1 cellular context compared by ENCODE assay signal in the genomic region with DNA sequence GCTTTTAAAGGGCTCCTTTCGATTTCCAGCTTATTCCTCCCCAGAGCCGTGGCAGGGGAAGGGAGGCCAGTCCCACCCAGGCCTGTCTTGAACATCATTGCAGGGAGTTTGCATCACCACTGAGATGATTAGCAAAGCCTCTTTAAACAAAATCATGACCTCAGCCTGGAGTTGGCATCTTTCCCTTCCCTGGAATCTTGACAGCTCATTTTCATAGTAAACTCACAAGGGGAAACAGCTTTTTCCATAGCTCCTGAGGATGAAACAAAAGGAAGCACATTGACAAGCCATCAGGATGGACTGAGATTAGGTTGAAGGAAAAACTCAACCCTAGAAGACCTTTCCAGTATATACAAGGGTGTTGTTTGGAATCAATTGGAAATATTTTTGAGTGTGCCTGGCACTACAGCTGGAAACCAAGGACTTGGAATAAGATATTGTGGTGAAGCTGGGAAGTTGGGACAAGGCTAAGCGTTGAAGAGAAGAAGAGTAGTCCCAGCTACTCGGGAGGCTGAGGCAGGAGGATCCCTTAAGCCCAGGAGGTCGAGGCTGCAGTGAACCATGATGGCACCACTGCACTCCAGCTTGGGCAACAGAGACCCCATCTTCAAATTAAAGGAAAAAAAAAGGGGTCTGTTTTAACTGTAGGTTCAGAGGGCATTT.
TF ChIP-seq lines count a peak whose summit lies in the region.

No MANE protein-coding gene starts in this region.

TF ChIP-seq in HepG2, 621 proteins besides CTCF, POLR2A, EP300 and RAD21:
- TF ChIP-seq FOXO1 (CRISPR knock-in tag; IDR thresholded peaks at IDR 0.05) (no peak), BORCS8-MEF2B (CRISPR knock-in tag; IDR thresholded peaks at IDR 0.05) (no peak), CEBPB (IDR thresholded peaks at IDR 0.05; ENCODE audit: borderline replicate concordance, low read depth, low read length) (peak; percentile 29; the same call in 1 of the 2 replicates), TCF7L2 (IDR thresholded peaks at IDR 0.05; ENCODE audit: low read depth, low read length) (no peak), ZNF24 (IDR thresholded peaks at IDR 0.05) (no peak), U2AF1 (optimal IDR thresholded peaks at IDR 0.05; ENCODE audit: low read depth, low read length) (no peak), PAX8 (CRISPR knock-in tag; IDR thresholded peaks at IDR 0.05; ENCODE audit: borderline replicate concordance) (no peak)
- TF ChIP-seq, protein P1, sequence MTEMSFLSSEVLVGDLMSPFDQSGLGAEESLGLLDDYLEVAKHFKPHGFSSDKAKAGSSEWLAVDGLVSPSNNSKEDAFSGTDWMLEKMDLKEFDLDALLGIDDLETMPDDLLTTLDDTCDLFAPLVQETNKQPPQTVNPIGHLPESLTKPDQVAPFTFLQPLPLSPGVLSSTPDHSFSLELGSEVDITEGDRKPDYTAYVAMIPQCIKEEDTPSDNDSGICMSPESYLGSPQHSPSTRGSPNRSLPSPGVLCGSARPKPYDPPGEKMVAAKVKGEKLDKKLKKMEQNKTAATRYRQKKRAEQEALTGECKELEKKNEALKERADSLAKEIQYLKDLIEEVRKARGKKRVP (CRISPR knock-in tag; IDR thresholded peaks at IDR 0.05) = peak in 1 of 2 experiments; percentile 91; a peak in 2 of 4 replicates
